27 cellular contexts compared by ENCODE assay signal in the genomic region with DNA sequence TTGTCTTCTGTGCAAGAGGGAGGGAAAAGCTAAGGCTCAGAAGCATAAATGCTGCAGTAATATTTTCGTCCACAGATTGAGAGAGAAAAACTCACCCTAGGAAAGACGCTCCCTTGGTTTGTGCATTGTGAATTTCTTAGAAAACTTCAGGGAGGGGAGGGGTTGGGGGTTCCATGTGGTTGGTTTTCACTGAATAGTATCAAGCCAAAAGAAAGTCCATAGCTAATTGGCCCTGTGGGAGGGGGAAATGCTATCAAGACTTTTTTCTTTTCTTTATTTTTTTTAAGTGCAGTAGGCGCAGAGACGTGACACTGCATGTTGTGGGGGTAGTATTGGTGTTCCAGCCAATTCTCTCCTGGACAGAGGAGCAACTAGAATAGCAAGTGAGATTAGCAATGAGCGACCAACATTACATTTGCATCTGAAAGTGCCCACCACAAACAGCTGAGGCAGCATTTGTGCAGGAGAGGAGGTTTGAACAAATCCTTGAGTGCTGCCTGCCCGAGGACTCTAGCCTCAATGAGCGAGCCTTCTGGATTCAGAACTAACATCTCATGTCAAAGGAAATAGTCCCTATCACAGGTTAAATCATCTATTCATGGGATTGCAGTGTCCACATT.
DNase-seq lines count a peak whose midpoint lies in the region; ATAC-seq and TF ChIP-seq lines count a peak whose summit lies in the region.
"Had no signal": no experiment of that assay in that cellular context is flagged by ENCODE, and none has a peak within 500 bp of the region (broad histone marks: within the 10 kb centered on the region; RNA-seq: fewer than 3 reads in every experiment).

No MANE protein-coding gene starts in this region.

- H3K4me1 Mint-ChIP-seq in stimulated activated memory B cell treated with anti-CD40 and anti-IgM and Interleukin-4, amounts not matched to agents 10 μg/mL and 1 μg/mL and 100 μg/mL, for 72 hours: no peaks in the 10 kb centered on the region
- H3K4me1 Mint-ChIP-seq: activated CD4-positive, alpha-beta T cell treated with anti-CD3 and anti-CD28 coated beads, Interleukin-2, amount 10 ng/mL, durations not matched to agents 24 days and 14 days; B cell; naive thymus-derived CD4-positive, alpha-beta T cell; T-cell had no signal

- WGBS in mesodermal cell (ENCODE audit: insufficient coverage in 2 of 2), 2 experiments: 67 to 70% methylated on average over 4 to 6 of the region's 7 CpGs

- H3K27me3 Mint-ChIP-seq in stimulated activated memory B cell treated with anti-CD40 and anti-IgM and Interleukin-4, amounts not matched to agents 10 μg/mL and 1 μg/mL and 100 μg/mL, for 72 hours: peaks cover 15% of the 10 kb centered on the region

- H3K9ac ChIP-seq in subcutaneous abdominal adipose tissue (ENCODE audit: low read length in 5 of 5): peak overlapping the region in 1 of 5 donors; percentile 11

- DNase-seq in DMS79 treated with DMSO at 0.1 percent for 48 hours (lab: John Stamatoyannopoulos, UW): peak; percentile 27
- DNase-seq in DMS79 (lab: John Stamatoyannopoulos, UW): no peak
- peak; percentile 3 for DNase-seq in brain microvascular endothelial cell
- no peak for DNase-seq in NOMO-1 treated with dmso at 0.1 percent for 144 hours (lab: John Stamatoyannopoulos, UW; ENCODE audit: unreplicated experiment)
- DNase-seq: activated CD4-positive, alpha-beta T cell treated with anti-CD3 and anti-CD28 coated beads, Interleukin-2, amount 10 ng/mL, durations not matched to agents 24 days and 14 days; Caco-2; cortex of kidney; head of caudate nucleus; naive thymus-derived CD4-positive, alpha-beta T cell; NCI-H1105 treated with DMSO at 0.1 percent for 48 hours; NCI-H2171; NCI-H69; Right ventricle myocardium superior; spleen; stimulated activated CD4-positive, alpha-beta T cell treated with anti-CD3 and anti-CD28 coated beads, Interleukin-4, amount 100 ng/mL, for 24 hours; T-cell had no signal

- no peak for ATAC-seq in stimulated activated memory B cell treated with anti-CD40 and anti-IgM and Interleukin-4, amounts not matched to agents 10 μg/mL and 1 μg/mL and 100 μg/mL, for 72 hours
- no peak for ATAC-seq in HG03565 (IDR thresholded peaks at IDR 0.05; ENCODE audit: unreplicated experiment)
- ATAC-seq: HCT116; naive thymus-derived CD4-positive, alpha-beta T cell; T-cell had no signal

- H3K27ac ChIP-seq in brain microvascular endothelial cell (no peak overlapping the region), mesodermal cell (ENCODE audit: low read depth, low read length, severe bottlenecking) (peak overlapping the region; percentile 49), subcutaneous abdominal adipose tissue (ENCODE audit: low read depth, low read length) (peak overlapping the region; percentile 73)
- H3K27ac ChIP-seq: 22Rv1, breast epithelium, spleen had no signal

- no peak for TF ChIP-seq CTCF in brain microvascular endothelial cell (IDR thresholded peaks at IDR 0.05; ENCODE audit: low read depth, low read length, missing control alignments)

- no peaks in the 10 kb centered on the region for H3K9me3 ChIP-seq in mesodermal cell (ENCODE audit: control insufficient read depth, low read length)
- no peaks in the 10 kb centered on the region for H3K9me3 ChIP-seq in subcutaneous abdominal adipose tissue (ENCODE audit: control insufficient read depth in 5 of 5, low read length in 5 of 5)
- H3K9me3 ChIP-seq: breast epithelium, Caco-2, spleen had no signal

- H3K9me3 Mint-ChIP-seq in stimulated activated memory B cell treated with anti-CD40 and anti-IgM and Interleukin-4, amounts not matched to agents 10 μg/mL and 1 μg/mL and 100 μg/mL, for 72 hours: no peaks in the 10 kb centered on the region
- H3K9me3 Mint-ChIP-seq: activated CD4-positive, alpha-beta T cell treated with anti-CD3 and anti-CD28 coated beads, Interleukin-2, amount 10 ng/mL, durations not matched to agents 24 days and 14 days; activated T-helper 2 cell treated with anti-CD3 and anti-CD28 coated beads, Interferon-gamma antibody, Interleukin-2, Interleukin-4, amounts not matched to agents 10 μg/mL and 5 μg/mL and 100 μg/mL, durations not matched to agents 14 hours and 24 hours and 36 hours had no signal

- H3K36me3 Mint-ChIP-seq in stimulated activated memory B cell treated with anti-CD40 and anti-IgM and Interleukin-4, amounts not matched to agents 10 μg/mL and 1 μg/mL and 100 μg/mL, for 72 hours: no peaks in the 10 kb centered on the region
- H3K36me3 Mint-ChIP-seq: naive thymus-derived CD4-positive, alpha-beta T cell; T-cell had no signal

- H3K4me3 Mint-ChIP-seq in stimulated activated memory B cell treated with anti-CD40 and anti-IgM and Interleukin-4, amounts not matched to agents 10 μg/mL and 1 μg/mL and 100 μg/mL, for 72 hours: no peak overlapping the region
- H3K4me3 Mint-ChIP-seq: activated CD4-positive, alpha-beta T cell treated with anti-CD3 and anti-CD28 coated beads, Interleukin-2, amount 10 ng/mL, durations not matched to agents 24 days and 14 days; B cell; naive thymus-derived CD4-positive, alpha-beta T cell; T-cell had no signal

- in situ Hi-C loops in brain microvascular endothelial cell (cut with HindIII; ENCODE audit: low pct_ligation_motif_present, low sequenced_read_pairs): no loop called here

- no peaks in the 10 kb centered on the region for H3K27me3 ChIP-seq in brain microvascular endothelial cell (replicated peaks)
- H3K27me3 ChIP-seq in subcutaneous abdominal adipose tissue (ENCODE audit: control insufficient read depth in 5 of 5, insufficient read depth in 4 of 5, low read length in 5 of 5): no peaks in the 10 kb centered on the region
- H3K27me3 ChIP-seq: breast epithelium had no signal

- H3K4me3 ChIP-seq in brain microvascular endothelial cell (ENCODE audit: low read depth, low read length): no peak overlapping the region
- H3K4me3 ChIP-seq in mesodermal cell (ENCODE audit: extremely low read depth, insufficient read depth, low read length, poor library complexity, severe bottlenecking): no peak overlapping the region
- H3K4me3 ChIP-seq in subcutaneous abdominal adipose tissue (ENCODE audit: low read depth in 1 of 5, low read length in 5 of 5): peak overlapping the region in 2 of 5 donors; percentile 24 to 31
- H3K4me3 ChIP-seq: lung, spleen had no signal

- H3K36me3 ChIP-seq in brain microvascular endothelial cell (replicated peaks): no peaks in the 10 kb centered on the region
- H3K36me3 ChIP-seq in mesodermal cell (ENCODE audit: control insufficient read depth, insufficient read depth, low read length): no peaks in the 10 kb centered on the region
- no peaks in the 10 kb centered on the region for H3K36me3 ChIP-seq in subcutaneous abdominal adipose tissue (ENCODE audit: control insufficient read depth in 5 of 5, insufficient read depth in 5 of 5, low read length in 5 of 5)
- H3K36me3 ChIP-seq: breast epithelium, spleen had no signal

- H3K4me1 ChIP-seq in mesodermal cell (ENCODE audit: control insufficient read depth, insufficient read depth, low read length, poor library complexity, severe bottlenecking): peaks cover 14% of the 10 kb centered on the region
- peaks cover 0 to 30% (median 27%) of the 10 kb centered on the region in 5 donors for H3K4me1 ChIP-seq in subcutaneous abdominal adipose tissue (ENCODE audit: control insufficient read depth in 5 of 5, insufficient read depth in 5 of 5, low read length in 5 of 5)
- H3K4me1 ChIP-seq: breast epithelium, spleen had no signal

- H3K27ac Mint-ChIP-seq in stimulated activated memory B cell treated with anti-CD40 and anti-IgM and Interleukin-4, amounts not matched to agents 10 μg/mL and 1 μg/mL and 100 μg/mL, for 72 hours: no peak overlapping the region
- H3K27ac Mint-ChIP-seq: activated CD4-positive, alpha-beta T cell treated with anti-CD3 and anti-CD28 coated beads, Interleukin-2, amount 10 ng/mL, durations not matched to agents 24 days and 14 days; activated T-helper 2 cell treated with anti-CD3 and anti-CD28 coated beads, Interferon-gamma antibody, Interleukin-2, Interleukin-4, amounts not matched to agents 10 μg/mL and 5 μg/mL and 100 μg/mL, durations not matched to agents 14 hours and 24 hours and 36 hours; B cell; naive thymus-derived CD4-positive, alpha-beta T cell; progenitor cell of endocrine pancreas; T-cell had no signal

Comparison
In these comparisons a context has a peak if more than half of its experiments do, and no peak if none do; other contexts are left out.
1. DNase-seq: peak in DMS79 treated with DMSO at 0.1 percent for 48 hours (single experiment) and brain microvascular endothelial cell (single experiment); none in DMS79 (single experiment) and NOMO-1 treated with dmso at 0.1 percent for 144 hours (single experiment).